Comparison of ENCODE assay signal across 2 cellular contexts in the genomic region with DNA sequence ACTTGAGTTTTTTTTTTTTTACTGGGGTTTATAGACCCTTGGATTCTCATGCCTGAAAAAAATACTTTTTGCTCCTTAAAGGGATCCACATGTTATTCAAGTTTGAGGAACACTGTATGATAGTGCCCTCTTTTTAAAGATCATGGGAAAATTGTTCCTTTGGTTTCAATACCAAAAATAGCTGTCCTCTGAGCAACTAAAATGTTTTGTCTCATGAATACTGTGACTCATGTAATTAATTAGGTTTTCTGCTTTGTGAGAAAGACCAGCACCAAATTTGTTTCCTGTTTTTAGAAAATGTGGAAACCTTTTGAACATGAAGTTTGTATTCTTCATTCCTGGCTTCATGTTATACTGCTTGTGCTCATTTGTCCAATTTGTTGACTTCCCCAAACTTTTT.
A peak's percentile ranks its signal among the peaks of the same experiment; 100 is the strongest.
TF ChIP-seq lines count a peak whose summit lies in the region.

No MANE protein-coding gene starts in this region.

TF ChIP-seq in HCT116, 20 proteins besides CTCF, POLR2A, EP300 and RAD21 (continued from another document):
- no peak for TF ChIP-seq ZBTB33 (IDR thresholded peaks at IDR 0.05; ENCODE audit: extremely low read depth, insufficient replicate concordance, low read length)
- 0 out of 2 replicates have a peak, but pooled peaks have one; percentile 20 for TF ChIP-seq JUND (IDR thresholded peaks at IDR 0.05)
- TF ChIP-seq FOSL1 (IDR thresholded peaks at IDR 0.05; ENCODE audit: low read depth): no peak
- TF ChIP-seq, protein P1, sequence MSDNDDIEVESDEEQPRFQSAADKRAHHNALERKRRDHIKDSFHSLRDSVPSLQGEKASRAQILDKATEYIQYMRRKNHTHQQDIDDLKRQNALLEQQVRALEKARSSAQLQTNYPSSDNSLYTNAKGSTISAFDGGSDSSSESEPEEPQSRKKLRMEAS (IDR thresholded peaks at IDR 0.05): no peak
- TF ChIP-seq ELF1 (IDR thresholded peaks at IDR 0.05; ENCODE audit: borderline replicate concordance, low read depth): no peak
- TF ChIP-seq ZNF274 (IDR thresholded peaks at IDR 0.05; ENCODE audit: low read depth, low read length): no peak
- TF ChIP-seq EZH2 (IDR thresholded peaks at IDR 0.05): no peak
- no peak for TF ChIP-seq SRF (IDR thresholded peaks at IDR 0.05; ENCODE audit: low read depth)
- TF ChIP-seq CBX3 (IDR thresholded peaks at IDR 0.05; ENCODE audit: low read depth): no peak
- no peak for TF ChIP-seq ZFX (IDR thresholded peaks at IDR 0.05)
- peak; percentile 26; the same call in 1 of the 2 replicates for TF ChIP-seq SP1 (IDR thresholded peaks at IDR 0.05; ENCODE audit: low read depth)

TF ChIP-seq in SK-N-SH, 30 proteins besides CTCF, POLR2A, EP300 and RAD21 (continued from another document):
- TF ChIP-seq, protein P2, sequence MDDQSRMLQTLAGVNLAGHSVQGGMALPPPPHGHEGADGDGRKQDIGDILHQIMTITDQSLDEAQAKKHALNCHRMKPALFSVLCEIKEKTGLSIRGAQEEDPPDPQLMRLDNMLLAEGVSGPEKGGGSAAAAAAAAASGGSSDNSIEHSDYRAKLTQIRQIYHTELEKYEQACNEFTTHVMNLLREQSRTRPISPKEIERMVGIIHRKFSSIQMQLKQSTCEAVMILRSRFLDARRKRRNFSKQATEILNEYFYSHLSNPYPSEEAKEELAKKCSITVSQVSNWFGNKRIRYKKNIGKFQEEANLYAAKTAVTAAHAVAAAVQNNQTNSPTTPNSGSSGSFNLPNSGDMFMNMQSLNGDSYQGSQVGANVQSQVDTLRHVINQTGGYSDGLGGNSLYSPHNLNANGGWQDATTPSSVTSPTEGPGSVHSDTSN (IDR thresholded peaks at IDR 0.05): peak; percentile 78
- TF ChIP-seq, protein P3, sequence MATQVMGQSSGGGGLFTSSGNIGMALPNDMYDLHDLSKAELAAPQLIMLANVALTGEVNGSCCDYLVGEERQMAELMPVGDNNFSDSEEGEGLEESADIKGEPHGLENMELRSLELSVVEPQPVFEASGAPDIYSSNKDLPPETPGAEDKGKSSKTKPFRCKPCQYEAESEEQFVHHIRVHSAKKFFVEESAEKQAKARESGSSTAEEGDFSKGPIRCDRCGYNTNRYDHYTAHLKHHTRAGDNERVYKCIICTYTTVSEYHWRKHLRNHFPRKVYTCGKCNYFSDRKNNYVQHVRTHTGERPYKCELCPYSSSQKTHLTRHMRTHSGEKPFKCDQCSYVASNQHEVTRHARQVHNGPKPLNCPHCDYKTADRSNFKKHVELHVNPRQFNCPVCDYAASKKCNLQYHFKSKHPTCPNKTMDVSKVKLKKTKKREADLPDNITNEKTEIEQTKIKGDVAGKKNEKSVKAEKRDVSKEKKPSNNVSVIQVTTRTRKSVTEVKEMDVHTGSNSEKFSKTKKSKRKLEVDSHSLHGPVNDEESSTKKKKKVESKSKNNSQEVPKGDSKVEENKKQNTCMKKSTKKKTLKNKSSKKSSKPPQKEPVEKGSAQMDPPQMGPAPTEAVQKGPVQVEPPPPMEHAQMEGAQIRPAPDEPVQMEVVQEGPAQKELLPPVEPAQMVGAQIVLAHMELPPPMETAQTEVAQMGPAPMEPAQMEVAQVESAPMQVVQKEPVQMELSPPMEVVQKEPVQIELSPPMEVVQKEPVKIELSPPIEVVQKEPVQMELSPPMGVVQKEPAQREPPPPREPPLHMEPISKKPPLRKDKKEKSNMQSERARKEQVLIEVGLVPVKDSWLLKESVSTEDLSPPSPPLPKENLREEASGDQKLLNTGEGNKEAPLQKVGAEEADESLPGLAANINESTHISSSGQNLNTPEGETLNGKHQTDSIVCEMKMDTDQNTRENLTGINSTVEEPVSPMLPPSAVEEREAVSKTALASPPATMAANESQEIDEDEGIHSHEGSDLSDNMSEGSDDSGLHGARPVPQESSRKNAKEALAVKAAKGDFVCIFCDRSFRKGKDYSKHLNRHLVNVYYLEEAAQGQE (IDR thresholded peaks at IDR 0.05; ENCODE audit: low read depth, low read length): no peak
- TF ChIP-seq EZH2phosphoT487 (IDR thresholded peaks at IDR 0.05; ENCODE audit: borderline replicate concordance, low read depth) (no peak), FOXJ3 (CRISPR knock-in tag; IDR thresholded peaks at IDR 0.05) (no peak), GATA2 (CRISPR knock-in tag; IDR thresholded peaks at IDR 0.05) (no peak), FOXM1 (IDR thresholded peaks at IDR 0.05; ENCODE audit: low read depth) (0 out of 2 replicates have a peak, but pooled peaks have one; percentile 28), SMC3 (IDR thresholded peaks at IDR 0.05; ENCODE audit: low read depth, low read length) (no peak), ZBTB33 (IDR thresholded peaks at IDR 0.05; ENCODE audit: borderline replicate concordance, low read depth) (no peak), TEAD4 (IDR thresholded peaks at IDR 0.05; ENCODE audit: borderline replicate concordance, insufficient read depth) (peak; percentile 47; the same call in 1 of the 2 replicates), TCF12 (IDR thresholded peaks at IDR 0.05) (peak; percentile 91), MXI1 (IDR thresholded peaks at IDR 0.05; ENCODE audit: low read depth, low read length) (no peak), TAF1 (IDR thresholded peaks at IDR 0.05; ENCODE audit: borderline replicate concordance, low read depth, low read length) (no peak), RCOR1 (IDR thresholded peaks at IDR 0.05; ENCODE audit: low read length) (no peak), CHD2 (IDR thresholded peaks at IDR 0.05; ENCODE audit: low read length, partially characterized antibody) (no peak), MEF2A (IDR thresholded peaks at IDR 0.05; ENCODE audit: borderline replicate concordance, low read depth) (peak; percentile 66; the same call in 1 of the 2 replicates), RFX5 (IDR thresholded peaks at IDR 0.05; ENCODE audit: low read length) (no peak), USF1 (IDR thresholded peaks at IDR 0.05; ENCODE audit: borderline replicate concordance, low read depth) (no peak), RXRA (IDR thresholded peaks at IDR 0.05; ENCODE audit: borderline replicate concordance, low read depth) (0 out of 2 replicates have a peak, but pooled peaks have one; percentile 15), JUND (IDR thresholded peaks at IDR 0.05) (peak; percentile 79), POLR2AphosphoS5 (IDR thresholded peaks at IDR 0.05; ENCODE audit: low read depth, low read length) (peak; percentile 50; the same call in 1 of the 2 replicates), NFIC (IDR thresholded peaks at IDR 0.05; ENCODE audit: borderline replicate concordance) (peak; percentile 32; the same call in 1 of the 2 replicates), SIN3A (IDR thresholded peaks at IDR 0.05; ENCODE audit: borderline replicate concordance, low read depth, low read length) (no peak), GABPA (IDR thresholded peaks at IDR 0.05; ENCODE audit: low read depth) (no peak)
- TF ChIP-seq, protein P1 (IDR thresholded peaks at IDR 0.05; ENCODE audit: low read depth): no peak
- TF ChIP-seq, protein P4, sequence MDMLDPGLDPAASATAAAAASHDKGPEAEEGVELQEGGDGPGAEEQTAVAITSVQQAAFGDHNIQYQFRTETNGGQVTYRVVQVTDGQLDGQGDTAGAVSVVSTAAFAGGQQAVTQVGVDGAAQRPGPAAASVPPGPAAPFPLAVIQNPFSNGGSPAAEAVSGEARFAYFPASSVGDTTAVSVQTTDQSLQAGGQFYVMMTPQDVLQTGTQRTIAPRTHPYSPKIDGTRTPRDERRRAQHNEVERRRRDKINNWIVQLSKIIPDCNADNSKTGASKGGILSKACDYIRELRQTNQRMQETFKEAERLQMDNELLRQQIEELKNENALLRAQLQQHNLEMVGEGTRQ (IDR thresholded peaks at IDR 0.05; ENCODE audit: borderline replicate concordance, low read depth, low read length): no peak
